ENCODE assay signal across 14 cellular contexts in the genomic region with DNA sequence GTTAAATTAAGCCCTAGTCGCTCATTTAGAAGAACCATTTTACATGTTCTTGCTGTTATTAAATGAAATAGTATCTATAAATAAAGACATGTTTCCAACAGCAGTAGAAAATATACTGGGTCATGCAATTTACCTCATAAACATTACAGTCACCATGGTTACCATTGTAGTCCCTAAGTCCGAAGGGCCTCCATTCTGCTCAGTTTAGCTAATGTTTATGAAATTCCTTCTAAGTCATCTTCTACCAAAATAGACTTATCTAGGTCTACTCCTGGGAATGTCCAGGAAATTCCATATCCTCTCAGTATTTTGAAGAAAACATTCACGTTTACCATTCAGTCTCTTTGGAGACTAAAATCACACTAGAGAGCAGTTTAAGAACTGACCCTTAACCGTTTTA.
DNase-seq lines count a peak whose midpoint lies in the region; ATAC-seq and TF ChIP-seq lines count a peak whose summit lies in the region.
"Had no signal": no experiment of that assay in that cellular context is flagged by ENCODE, and none has a peak within 500 bp of the region (broad histone marks: within the 10 kb centered on the region; RNA-seq: fewer than 3 reads in every experiment).

No MANE protein-coding gene starts in this region.

- peak; percentile 2 for DNase-seq in DMS53 (lab: John Stamatoyannopoulos, UW)
- DNase-seq in DMS53 treated with DMSO at 0.1 percent for 48 hours (lab: John Stamatoyannopoulos, UW; ENCODE audit: unreplicated experiment) = no peak
- peak; percentile 49 for DNase-seq in fibroblast of pulmonary artery (ENCODE audit: low read depth)
- DNase-seq in Right ventricle myocardium inferior (ENCODE audit: missing footprints) = no peak
- DNase-seq in NCI-H1105 (lab: John Stamatoyannopoulos, UW) = no peak
- DNase-seq: Caco-2; CD8-positive, alpha-beta T cell; GOT3; H9; IMR-90 had no signal

- ATAC-seq in Right ventricle myocardium inferior = no peak
- ATAC-seq in HG02973 (IDR thresholded peaks at IDR 0.05; ENCODE audit: unreplicated experiment) = no peak
- ATAC-seq: CD8-positive, alpha-beta T cell; GM12878 had no signal

- WGBS in mesodermal cell (ENCODE audit: insufficient coverage in 2 of 2), 2 experiments = 80% methylated on average over 2 of the region's 4 CpGs; no CpG with 5 or more reads in 1 of the 2 experiments

- peak overlapping the region; percentile 49 for H3K27ac ChIP-seq in mesodermal cell (ENCODE audit: low read depth, low read length, severe bottlenecking)
- H3K27ac ChIP-seq: 22Rv1 had no signal

- no peaks in the 10 kb centered on the region for H3K4me1 ChIP-seq in mesodermal cell (ENCODE audit: control insufficient read depth, insufficient read depth, low read length, poor library complexity, severe bottlenecking)
- H3K4me1 ChIP-seq: Caco-2 had no signal

- intact Hi-C loops in Right ventricle myocardium inferior (cut with DNase I) = no loop called here

- H3K36me3 ChIP-seq in mesodermal cell (ENCODE audit: control insufficient read depth, insufficient read depth, low read length) = no peaks in the 10 kb centered on the region

- H3K4me3 ChIP-seq in fibroblast of pulmonary artery (replicated peaks; ENCODE audit: low read depth, low read length) = no peak overlapping the region
- H3K4me3 ChIP-seq in mesodermal cell (ENCODE audit: extremely low read depth, insufficient read depth, low read length, poor library complexity, severe bottlenecking) = no peak overlapping the region
- H3K4me3 ChIP-seq: GM12878 had no signal

- TF ChIP-seq CTCF in fibroblast of pulmonary artery (IDR thresholded peaks at IDR 0.05; ENCODE audit: low read length, missing control alignments) = no peak

- H3K9me3 ChIP-seq in mesodermal cell (ENCODE audit: control insufficient read depth, low read length) = no peaks in the 10 kb centered on the region
- H3K9me3 ChIP-seq: Caco-2 had no signal

Comparison
In these comparisons a context has a peak if more than half of its experiments do, and no peak if none do; other contexts are left out.
1. DNase-seq: peak in DMS53 (single experiment) and fibroblast of pulmonary artery (single experiment); none in DMS53 treated with DMSO at 0.1 percent for 48 hours (single experiment), Right ventricle myocardium inferior (single experiment) and NCI-H1105 (single experiment).